In genomic region chr14:41913398-41913797, GRCh38 we compare ENCODE assay signal across 22 cellular contexts.
"Had no signal": no experiment of that assay in that cellular context is flagged by ENCODE, and none has a peak within 500 bp of the region (broad histone marks: within the 10 kb centered on the region; RNA-seq: fewer than 3 reads in every experiment).

No MANE protein-coding gene starts in this region.

- H3K36me3 ChIP-seq: gastrocnemius medialis, heart right ventricle, left lung, lower lobe of right lung had no signal

- FAIRE-seq: colon, endothelial cell of umbilical vein, islet of Langerhans, keratinocyte had no signal

- H3K27ac ChIP-seq: coronary artery, dorsolateral prefrontal cortex, foreskin keratinocyte, gastrocnemius medialis, heart right ventricle, left lung, lower lobe of right lung had no signal

- H3K4me1 ChIP-seq: foreskin keratinocyte, gastrocnemius medialis, heart right ventricle, left lung, lower lobe of right lung had no signal

- H3K4me3 ChIP-seq: coronary artery, dorsolateral prefrontal cortex, gastrocnemius medialis, heart right ventricle, left lung, lower lobe of right lung, mucosa of descending colon had no signal

- H3K27me3 ChIP-seq: dorsolateral prefrontal cortex, foreskin keratinocyte, gastrocnemius medialis, heart right ventricle, left lung had no signal

- H3K9me3 ChIP-seq: gastrocnemius medialis, lower lobe of right lung, mucosa of descending colon had no signal

- DNase-seq: dermis blood vessel endothelial cell; dorsolateral prefrontal cortex; effector CD4-positive, alpha-beta T cell; effector memory CD4-positive, alpha-beta T cell; foreskin keratinocyte; gastrocnemius medialis; glutamatergic neuron; head of caudate nucleus; heart right ventricle; hippocampal formation; left cardiac atrium; left lung; left ventricle myocardium superior; lower lobe of right lung; mesenchymal stem cell; mucosa of descending colon had no signal

- ATAC-seq: esophagus mucosa, foreskin keratinocyte, gastrocnemius medialis, heart right ventricle, left cardiac atrium, left lung, left ventricle myocardium superior, lower lobe of right lung, mucosa of descending colon had no signal
